1 cellular context compared by ENCODE assay signal in genomic region chr6:32194825-32195651, GRCh38.
TF ChIP-seq lines count a peak whose summit lies in the region.

No MANE protein-coding gene starts in this region.

TF ChIP-seq in K562, 482 proteins besides CTCF, POLR2A, EP300 and RAD21 (continued from another document and continues in another):
- TF ChIP-seq RREB1 (CRISPR knock-in tag; IDR thresholded peaks at IDR 0.05): 0 out of 2 replicates have a peak, but pooled peaks have one; percentile 46
- TF ChIP-seq RFX7 (CRISPR knock-in tag; IDR thresholded peaks at IDR 0.05): no peak
- TF ChIP-seq ZBTB2 (IDR thresholded peaks at IDR 0.05): no peak
- TF ChIP-seq BCOR (IDR thresholded peaks at IDR 0.05): 0 out of 2 replicates have a peak, but pooled peaks have one; percentile 36
- peak; percentile 35; the same call in 1 of the 2 replicates for TF ChIP-seq ATF4 (CRISPR knock-in tag; IDR thresholded peaks at IDR 0.05)
- peak; percentile 84 for TF ChIP-seq HDAC2 (IDR thresholded peaks at IDR 0.05)
- TF ChIP-seq CC2D1A (IDR thresholded peaks at IDR 0.05): peak; percentile 65
- peak; percentile 94 for TF ChIP-seq BRD9 (IDR thresholded peaks at IDR 0.05; ENCODE audit: low read depth, partially characterized antibody)
- TF ChIP-seq TEAD2 (tag; IDR thresholded peaks at IDR 0.05): peak; percentile 38; the same call in 1 of the 2 replicates
- TF ChIP-seq DMBX1 (CRISPR knock-in tag; IDR thresholded peaks at IDR 0.05; ENCODE audit: borderline replicate concordance): 0 out of 2 replicates have a peak, but pooled peaks have one; percentile 12
- TF ChIP-seq CBX5 (IDR thresholded peaks at IDR 0.05; ENCODE audit: borderline replicate concordance, low read depth): no peak
- peak; percentile 63 for TF ChIP-seq TBP (optimal IDR thresholded peaks at IDR 0.05; ENCODE audit: low read depth, low read length)
- TF ChIP-seq MGA (IDR thresholded peaks at IDR 0.05): no peak; the same call in 1 of the 2 replicates
- TF ChIP-seq ZNF592 (IDR thresholded peaks at IDR 0.05): 0 out of 2 replicates have a peak, but pooled peaks have one; percentile 48
- peak; percentile 50; the same call in 1 of the 2 replicates for TF ChIP-seq MEF2D (tag; conservative IDR thresholded peaks at IDR 0.05; ENCODE audit: low read depth)
- peak; percentile 35; the same call in 1 of the 2 replicates for TF ChIP-seq MYC (IDR thresholded peaks at IDR 0.05; ENCODE audit: low read depth, low read length)
- peak; percentile 72; the same call in 1 of the 2 replicates for TF ChIP-seq MYC (CRISPR knock-in tag; IDR thresholded peaks at IDR 0.05; ENCODE audit: borderline replicate concordance, low read depth)
- peak; percentile 56; the same call in 1 of the 2 replicates for TF ChIP-seq NBN (IDR thresholded peaks at IDR 0.05; ENCODE audit: low read depth)
- TF ChIP-seq HDGF (IDR thresholded peaks at IDR 0.05): no peak; the same call in 1 of the 2 replicates
- TF ChIP-seq SRSF3 (IDR thresholded peaks at IDR 0.05; ENCODE audit: insufficient read depth, low read length): no peak
- TF ChIP-seq GMEB1 (CRISPR knock-in tag; IDR thresholded peaks at IDR 0.05): no peak
- 0 out of 2 replicates have a peak, but pooled peaks have one; percentile 19 for TF ChIP-seq JUN (IDR thresholded peaks at IDR 0.05; ENCODE audit: borderline replicate concordance, low read depth, low read length)
- TF ChIP-seq JUN (CRISPR knock-in tag; IDR thresholded peaks at IDR 0.05; ENCODE audit: borderline replicate concordance): no peak
- 0 out of 2 replicates have a peak, but pooled peaks have one; percentile 27 for TF ChIP-seq ZNF133 (CRISPR knock-in tag; IDR thresholded peaks at IDR 0.05)
